Comparison of ENCODE assay signal across 25 cellular contexts in the genomic region with DNA sequence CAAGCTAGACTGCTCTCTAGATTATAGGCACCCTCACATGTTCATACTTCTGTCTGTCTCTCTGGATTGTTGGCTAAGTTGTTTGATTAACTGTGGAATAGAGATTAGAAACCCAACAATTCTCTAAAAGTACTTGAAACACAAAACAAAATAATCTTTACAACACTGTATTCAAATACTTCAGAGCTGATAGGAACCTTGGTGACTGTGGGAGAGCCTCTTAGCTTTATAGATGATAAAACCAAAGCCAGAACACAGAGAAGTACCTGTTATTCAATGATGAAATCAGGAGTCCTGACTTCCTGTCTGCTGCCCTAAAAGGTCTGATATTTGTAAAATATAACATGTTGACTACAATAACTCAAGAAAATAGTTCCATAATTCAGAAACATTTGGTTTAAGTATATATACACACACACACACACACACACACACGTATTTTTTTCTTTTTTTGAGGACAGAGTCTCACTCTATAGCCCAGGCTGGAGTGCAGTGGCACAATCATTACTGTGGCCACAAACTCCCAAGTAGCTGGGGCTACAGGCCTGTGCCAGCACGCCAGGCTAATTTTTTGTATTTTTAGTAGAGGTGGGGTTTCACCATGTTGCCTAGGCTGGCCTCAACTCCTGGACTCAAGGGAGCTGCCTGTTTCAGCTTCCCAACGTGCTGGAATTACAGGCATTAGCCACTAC.
"Had no signal": no experiment of that assay in that cellular context is flagged by ENCODE, and none has a peak within 500 bp of the region (broad histone marks: within the 10 kb centered on the region; RNA-seq: fewer than 3 reads in every experiment).

No MANE protein-coding gene starts in this region.

- H3K27me3 ChIP-seq: neural progenitor cell, ovary, right lobe of liver, sigmoid colon, stomach, thyroid gland, tibial nerve, upper lobe of left lung, vagina had no signal

- H3K27ac ChIP-seq: neural progenitor cell, ovary, parathyroid adenoma, psoas muscle, right lobe of liver, sigmoid colon, stomach, thoracic aorta, thyroid gland, tibial nerve, upper lobe of left lung, vagina had no signal

- H3K9me3 ChIP-seq: ovary, psoas muscle, right lobe of liver, sigmoid colon, stomach, thoracic aorta, thyroid gland, tibial nerve, upper lobe of left lung, vagina had no signal

- H3K4me1 ChIP-seq: parathyroid adenoma, psoas muscle, right lobe of liver, sigmoid colon, thyroid gland, tibial nerve, upper lobe of left lung, vagina had no signal

- ATAC-seq: natural killer cell; psoas muscle; right cardiac atrium; right lobe of liver; stimulated activated effector memory CD8-positive, alpha-beta T cell treated with anti-CD3 and anti-CD28 coated beads, Interleukin-12 subunit alpha, Interleukin-12 subunit beta, amount 100 ng/mL, for 72 hours; stimulated activated naive B cell treated with anti-CD40 and anti-IgM and Interleukin-4, amounts not matched to agents 10 μg/mL and 1 μg/mL and 100 μg/mL, for 72 hours had no signal

- DNase-seq: natural killer cell; occipital lobe; ovary; posterior cingulate gyrus; psoas muscle; right cardiac atrium; right lobe of liver; sigmoid colon; small intestine; stimulated activated CD4-positive, alpha-beta T cell treated with anti-CD3 and anti-CD28 coated beads, Interleukin-15, amount 100 ng/mL, for 24 hours; stimulated activated CD4-positive, alpha-beta T cell treated with anti-CD3 and anti-CD28 coated beads, Interleukin-2, amount 100 ng/mL, for 24 hours; stimulated activated CD4-positive, alpha-beta T cell treated with anti-CD3 and anti-CD28 coated beads, Interleukin-2, amount 100 ng/mL, for 48 hours; stimulated activated CD4-positive, alpha-beta T cell treated with anti-CD3 and anti-CD28 coated beads, Interleukin-4, amount 100 ng/mL, for 24 hours; stimulated activated naive B cell treated with anti-CD40 and anti-IgM and Interleukin-4, amounts not matched to agents 10 μg/mL and 1 μg/mL and 100 μg/mL, for 72 hours; stimulated activated naive CD4-positive, alpha-beta T cell treated with Interleukin-2 at 50 U/mL for 16 hours; stomach; thyroid gland; trophoblast cell; upper lobe of left lung had no signal

- H3K4me3 ChIP-seq: neural progenitor cell, ovary, psoas muscle, right lobe of liver, sigmoid colon, stomach, thoracic aorta, thyroid gland, tibial nerve, upper lobe of left lung, vagina had no signal

- H3K36me3 ChIP-seq: neural progenitor cell, ovary, right lobe of liver, sigmoid colon, stomach, thoracic aorta, thyroid gland, tibial nerve, upper lobe of left lung, vagina had no signal
